In the genomic region with DNA sequence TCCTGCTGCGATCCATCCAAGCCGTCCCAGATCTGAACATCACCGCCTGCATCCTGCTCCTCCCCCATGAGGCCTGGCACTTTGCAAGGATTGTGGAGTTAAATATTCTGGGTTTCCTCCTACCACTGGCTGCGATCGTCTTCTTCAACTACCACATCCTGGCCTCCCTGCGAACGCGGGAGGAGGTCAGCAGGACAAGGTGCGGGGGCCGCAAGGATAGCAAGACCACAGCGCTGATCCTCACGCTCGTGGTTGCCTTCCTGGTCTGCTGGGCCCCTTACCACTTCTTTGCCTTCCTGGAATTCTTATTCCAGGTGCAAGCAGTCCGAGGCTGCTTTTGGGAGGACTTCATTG, we compare ENCODE assay signal across 21 cellular contexts. TPM values are rescaled to one million over a fixed set of nuclear protein-coding genes. Genes with fewer than 3 reads are reported as not detected.
"Had no signal": no experiment of that assay in that cellular context is flagged by ENCODE, and none has a peak within 500 bp of the region (broad histone marks: within the 10 kb centered on the region; RNA-seq: fewer than 3 reads in every experiment).

No MANE protein-coding gene starts in this region.

- H3K27ac ChIP-seq: coronary artery, gastrocnemius medialis, left lung, neutrophil, parathyroid adenoma, suprapubic skin had no signal

- H3K36me3 ChIP-seq: gastrocnemius medialis, left lung, neutrophil, suprapubic skin, transverse colon had no signal

- H2AFZ ChIP-seq: parathyroid adenoma had no signal

- H3K79me2 ChIP-seq: parathyroid adenoma had no signal

- DNase-seq: effector memory CD8-positive, alpha-beta T cell; erythroblast; gastrocnemius medialis; left cardiac atrium; natural killer cell; stimulated activated CD4-positive, alpha-beta T cell treated with anti-CD3 and anti-CD28 coated beads, Interleukin-4, amount 100 ng/mL, for 4 hours; stimulated activated naive B cell treated with anti-CD40 and anti-IgM and Interleukin-4, amounts not matched to agents 10 μg/mL and 1 μg/mL and 100 μg/mL, for 72 hours; transverse colon had no signal

- H3K4me1 ChIP-seq: gastrocnemius medialis, left lung, parathyroid adenoma had no signal

- H3K27me3 ChIP-seq: left lung, suprapubic skin, transverse colon had no signal

- ATAC-seq: effector memory CD8-positive, alpha-beta T cell; gastrocnemius medialis; left cardiac atrium; natural killer cell; sciatic nerve; stimulated activated naive B cell treated with anti-CD40 and anti-IgM and Interleukin-4, amounts not matched to agents 10 μg/mL and 1 μg/mL and 100 μg/mL, for 72 hours had no signal

- H3K9me3 ChIP-seq: gastrocnemius medialis, left lung, neutrophil, suprapubic skin, transverse colon had no signal

- H3K4me3 ChIP-seq: coronary artery, gastrocnemius medialis, left lung, suprapubic skin, transverse colon had no signal

RNA-seq across cellular contexts. Expression of a gene that starts 8.2 kb away (rescaled TPM):
- total RNA-seq: cardiac septum, dermis microvascular lymphatic vessel endothelial cell, gastrocnemius medialis, glomerular endothelial cell, lung microvascular endothelial cell, natural killer cell, progenitor cell of endocrine pancreas, skeletal muscle tissue had no signal
- polyA plus RNA-seq: neural cell had no signal

RNA-seq across cellular contexts. Expression of a gene that starts 59.5 kb away (rescaled TPM):
- total RNA-seq: natural killer cell had no signal
- polyA plus RNA-seq: neural cell had no signal
